14 cellular contexts compared by ENCODE assay signal in genomic region chr17:82148997-82149396, GRCh38.
DNase-seq lines count a peak whose midpoint lies in the region; ATAC-seq lines count a peak whose summit lies in the region.
"Had no signal": no experiment of that assay in that cellular context is flagged by ENCODE, and none has a peak within 500 bp of the region (broad histone marks: within the 10 kb centered on the region; RNA-seq: fewer than 3 reads in every experiment).

No MANE protein-coding gene starts in this region.

- ATAC-seq in HG02970 (IDR thresholded peaks at IDR 0.05; ENCODE audit: low FRiP score, unreplicated experiment) = no peak
- no peak for ATAC-seq in GM21737 (IDR thresholded peaks at IDR 0.05; ENCODE audit: unreplicated experiment)
- ATAC-seq: HepG2 had no signal

- DNase-seq in HCEC 1CT (peak; percentile 5), RKO (ENCODE audit: low spot score) (peak; percentile 46), epidermal melanocyte (ENCODE audit: insufficient read length, low spot score) (peak; percentile 2), retina (no peak)
- DNase-seq: ACHN; CD4-positive, alpha-beta T cell; DMS153; DMS79; GDM1; HFFc6; KG1 had no signal
